1 cellular context compared by ENCODE assay signal in genomic region chr18:57832730-57833129, GRCh38.
TF ChIP-seq lines count a peak whose summit lies in the region.

No MANE protein-coding gene starts in this region.

TF ChIP-seq in GM12878, 131 proteins besides CTCF, POLR2A, EP300 and RAD21:
- no peak for TF ChIP-seq TAF1 (IDR thresholded peaks at IDR 0.05; ENCODE audit: borderline replicate concordance, low read depth, low read length)
- no peak for TF ChIP-seq RB1 (IDR thresholded peaks at IDR 0.05; ENCODE audit: borderline replicate concordance)
- no peak for TF ChIP-seq MYC (IDR thresholded peaks at IDR 0.05; ENCODE audit: insufficient read depth, insufficient read length, insufficient replicate concordance, low read length, severe bottlenecking)
- TF ChIP-seq SMC3 (IDR thresholded peaks at IDR 0.05; ENCODE audit: borderline replicate concordance, low read length), result no peak
- TF ChIP-seq TARDBP (IDR thresholded peaks at IDR 0.05; ENCODE audit: borderline replicate concordance), result no peak
- TF ChIP-seq KDM1A (IDR thresholded peaks at IDR 0.05; ENCODE audit: borderline replicate concordance), result no peak
- no peak for TF ChIP-seq RBBP5 (conservative IDR thresholded peaks at IDR 0.05)
- no peak for TF ChIP-seq IRF3 (IDR thresholded peaks at IDR 0.05)
- no peak for TF ChIP-seq RFX5 (IDR thresholded peaks at IDR 0.05; ENCODE audit: low read depth, low read length)
